9 cellular contexts compared by ENCODE assay signal in genomic region chr11:64745219-64745522, GRCh38. TPM values are rescaled to one million over a fixed set of nuclear protein-coding genes. Genes with fewer than 3 reads are reported as not detected.
DNase-seq lines count a peak whose midpoint lies in the region; ATAC-seq and TF ChIP-seq lines count a peak whose summit lies in the region.
"Had no signal": no experiment of that assay in that cellular context is flagged by ENCODE, and none has a peak within 500 bp of the region (broad histone marks: within the 10 kb centered on the region; RNA-seq: fewer than 3 reads in every experiment).

No MANE protein-coding gene starts in this region.

- intact Hi-C loops in activated CD8-positive, alpha-beta T cell treated with anti-CD3 and anti-CD28 coated beads for 36 hours (cut with micrococcal nuclease) = loop anchor here (10.0 kb wide), 1 partner anchor 60 kb away; no protein-coding TSS in a partner anchor
- intact Hi-C loops in uterus (cut with DNase I; ENCODE audit: low total_unique reads) = no loop called here

- H3K79me2 ChIP-seq in KMS-11 (ENCODE audit: insufficient read depth, low read depth) = no peaks in the 10 kb centered on the region

- H4K20me1 ChIP-seq in KMS-11 (ENCODE audit: insufficient read depth) = no peaks in the 10 kb centered on the region

- H3K9me3 ChIP-seq in esophagus (ENCODE audit: control insufficient read depth in 2 of 2, insufficient read depth in 1 of 2, low read depth in 1 of 2, low read length in 1 of 2) (no peaks in the 10 kb centered on the region), uterus (no peaks in the 10 kb centered on the region)

- H3K4me2 ChIP-seq in KMS-11 = peak overlapping the region; percentile 79

- TF ChIP-seq CTCF in AG10803 (conservative IDR thresholded peaks at IDR 0.05; ENCODE audit: low read length) (no peak), KMS-11 (conservative IDR thresholded peaks at IDR 0.05; ENCODE audit: low read depth, low read length) (no peak), neural crest cell (conservative IDR thresholded peaks at IDR 0.05) (no peak), uterus (IDR thresholded peaks at IDR 0.05) (no peak)
- no peak for TF ChIP-seq CTCF in activated CD8-positive, alpha-beta T cell treated with anti-CD3 and anti-CD28 coated beads for 36 hours (IDR thresholded peaks at IDR 0.05)

- 2 to 4% methylated on average over 16 to 17 of the region's 17 CpGs for WGBS in esophagus, 2 donors

- peak overlapping the region; percentile 73 for H3K4me3 Mint-ChIP-seq in activated CD8-positive, alpha-beta T cell treated with anti-CD3 and anti-CD28 coated beads for 36 hours
- peak overlapping the region; percentile 75 for H3K4me3 Mint-ChIP-seq in neural crest cell

- no peaks in the 10 kb centered on the region for H3K27me3 Mint-ChIP-seq in activated CD8-positive, alpha-beta T cell treated with anti-CD3 and anti-CD28 coated beads for 36 hours
- H3K27me3 Mint-ChIP-seq in neural crest cell (ENCODE audit: low read depth) = peaks cover 55% of the 10 kb centered on the region

- ATAC-seq in activated CD8-positive, alpha-beta T cell treated with anti-CD3 and anti-CD28 coated beads for 36 hours = peak; percentile 18

- peak overlapping the region; percentile 54; the same call in 1 of the 2 replicates for H2AFZ ChIP-seq in KMS-11 (ENCODE audit: low read depth)

- POLR2A ChIA-PET in activated CD8-positive, alpha-beta T cell treated with anti-CD3 and anti-CD28 coated beads for 36 hours (lab: Charles Lee) = interaction anchor here (1.1 to 16.1 kb wide), 4 partner anchors 22 to 66 kb away, joined by 3 to 331 read pairs (median 3); partner anchors contain the start of genes MEN1, PYGM and SF1

- H3K4me1 ChIP-seq in KMS-11 (ENCODE audit: low read depth, poor library complexity, severe bottlenecking) (peaks cover 31% of the 10 kb centered on the region), esophagus (ENCODE audit: control insufficient read depth in 2 of 2, insufficient read depth in 2 of 2, low read length in 1 of 2) (peaks cover 0 to 12% of the 10 kb centered on the region in 2 donors), uterus (peaks cover 0 to 7% of the 10 kb centered on the region in 2 donors)

- H3K4me1 Mint-ChIP-seq in activated CD8-positive, alpha-beta T cell treated with anti-CD3 and anti-CD28 coated beads for 36 hours (ENCODE audit: low read depth) = peaks cover 21% of the 10 kb centered on the region
- peaks cover 16% of the 10 kb centered on the region for H3K4me1 Mint-ChIP-seq in neural crest cell

- peak overlapping the region; percentile 89 for H3K27ac Mint-ChIP-seq in activated CD8-positive, alpha-beta T cell treated with anti-CD3 and anti-CD28 coated beads for 36 hours
- H3K27ac Mint-ChIP-seq in neural crest cell (ENCODE audit: unreplicated experiment) = no peak overlapping the region

- CTCF ChIA-PET in activated CD8-positive, alpha-beta T cell treated with anti-CD3 and anti-CD28 coated beads for 36 hours (lab: Charles Lee) = interaction anchor here (1.6 to 6.8 kb wide), 6 partner anchors 11 to 55 kb away, joined by 4 to 54 read pairs (median 22); no protein-coding TSS in a partner anchor

- H3K27ac ChIP-seq in KMS-11 = no peak overlapping the region
- H3K27ac ChIP-seq in esophagus (ENCODE audit: low read depth in 2 of 2, low read length in 1 of 2) = peak overlapping the region; percentile 77 to 80
- peak overlapping the region; percentile 87 to 91 for H3K27ac ChIP-seq in uterus
- H3K27ac ChIP-seq: epithelial cell of prostate had no signal

- TF ChIP-seq POLR2A in uterus (IDR thresholded peaks at IDR 0.05) = no peak

- no peaks in the 10 kb centered on the region for H3K36me3 ChIP-seq in KMS-11 (ENCODE audit: insufficient read depth)
- H3K36me3 ChIP-seq in esophagus (ENCODE audit: control insufficient read depth in 2 of 2, insufficient read depth in 2 of 2, low read length in 1 of 2) = no peaks in the 10 kb centered on the region
- H3K36me3 ChIP-seq in uterus = no peaks in the 10 kb centered on the region

- no peaks in the 10 kb centered on the region for H3K9me3 Mint-ChIP-seq in activated CD8-positive, alpha-beta T cell treated with anti-CD3 and anti-CD28 coated beads for 36 hours
- no peaks in the 10 kb centered on the region for H3K9me3 Mint-ChIP-seq in neural crest cell

- H3K4me3 ChIP-seq in AG10803 (ENCODE audit: low read length) = peak overlapping the region; percentile 12; the same call in 1 of the 2 replicates
- H3K4me3 ChIP-seq in KMS-11 (IDR thresholded peaks at IDR 0.05; ENCODE audit: insufficient read depth, low read depth, low read length) = no peak overlapping the region
- peak overlapping the region; percentile 43 to 45 for H3K4me3 ChIP-seq in esophagus (ENCODE audit: low read depth in 1 of 2, low read length in 2 of 2)
- H3K4me3 ChIP-seq in uterus = peak overlapping the region; percentile 42 to 49

- peaks cover 2% of the 10 kb centered on the region for H3K36me3 Mint-ChIP-seq in activated CD8-positive, alpha-beta T cell treated with anti-CD3 and anti-CD28 coated beads for 36 hours (ENCODE audit: low read depth)
- no peaks in the 10 kb centered on the region for H3K36me3 Mint-ChIP-seq in neural crest cell (ENCODE audit: low read depth)

- no peak overlapping the region for H3K9ac ChIP-seq in KMS-11

- H3K27me3 ChIP-seq in KMS-11 (ENCODE audit: insufficient read depth, low read depth) = peaks cover 54% of the 10 kb centered on the region
- no peaks in the 10 kb centered on the region for H3K27me3 ChIP-seq in esophagus (ENCODE audit: control insufficient read depth in 1 of 2, insufficient read depth in 2 of 2, low read length in 2 of 2)
- no peaks in the 10 kb centered on the region for H3K27me3 ChIP-seq in uterus

- DNase-seq in AG10803 (ENCODE audit: low read depth) (no peak), neural crest cell (ENCODE audit: low read depth, low spot score) (no peak), uterus (peak; percentile 64 to 67), pons (ENCODE audit: low spot score) (no peak), DMS153 (lab: John Stamatoyannopoulos, UW) (no peak)
- DNase-seq in activated CD8-positive, alpha-beta T cell treated with anti-CD3 and anti-CD28 coated beads for 36 hours = peak; percentile 78

RNA-seq across cellular contexts. Expression of gene RASGRP2, which starts 1.2 kb away (rescaled TPM):
- 1 to 10 TPM; 7.8 to 8.2 TPM for total RNA-seq in activated CD8-positive, alpha-beta T cell treated with anti-CD3 and anti-CD28 coated beads for 36 hours
- 10 to 100 TPM in 1 of 2 donors, 1 to 10 TPM in 1; 7.9 to 13.0 TPM for polyA plus RNA-seq in esophagus
- total RNA-seq in neural crest cell (0.93 and 1.5 TPM in 2 replicates), uterus (10 to 100 TPM in 3 of 4 donors, 1 to 10 TPM in 1; 3.2 to 72.8 (median 23.3) TPM)

RNA-seq across cellular contexts. Expression of gene PYGM, which starts 14.6 kb away (rescaled TPM):
- 1 to 10 TPM; 1.2 to 3.3 TPM for total RNA-seq in activated CD8-positive, alpha-beta T cell treated with anti-CD3 and anti-CD28 coated beads for 36 hours
- 1 to 10 TPM; 1.2 to 1.7 TPM for polyA plus RNA-seq in esophagus
- 1.2 TPM in 2 replicates for total RNA-seq in neural crest cell
- total RNA-seq in uterus = 10 to 100 TPM in 2 of 4 donors, 1 to 10 TPM in 2; 2.9 to 42.8 (median 11.4) TPM

RNA-seq across cellular contexts. Expression of gene NRXN2, which starts 22.2 kb away (rescaled TPM):
- under 1 TPM; 0.07 to 0.22 TPM for total RNA-seq in activated CD8-positive, alpha-beta T cell treated with anti-CD3 and anti-CD28 coated beads for 36 hours
- under 1 TPM; 0.24 to 0.44 TPM for polyA plus RNA-seq in esophagus
- total RNA-seq in neural crest cell (8.5 and 10.0 TPM in 2 replicates), uterus (10 to 100 TPM in 2 of 4 donors, 1 to 10 TPM in 1, under 1 TPM in 1; 0.88 to 48.4 (median 12.6) TPM)

RNA-seq across cellular contexts. Expression of gene SF1, which starts 33.2 kb away (rescaled TPM):
- total RNA-seq in activated CD8-positive, alpha-beta T cell treated with anti-CD3 and anti-CD28 coated beads for 36 hours = 100 to 1,000 TPM; 325 to 342 TPM
- polyA plus RNA-seq in esophagus = 10 to 100 TPM; 79.0 to 88.0 TPM
- 578 and 592 TPM in 2 replicates for total RNA-seq in neural crest cell
- total RNA-seq in uterus = 100 to 1,000 TPM in 3 of 4 donors, 10 to 100 TPM in 1; 62.0 to 374 (median 219) TPM

RNA-seq across cellular contexts. Expression of gene MAP4K2, which starts 57.8 kb away (rescaled TPM):
- 10 to 100 TPM; 56.4 to 58.0 TPM for total RNA-seq in activated CD8-positive, alpha-beta T cell treated with anti-CD3 and anti-CD28 coated beads for 36 hours
- polyA plus RNA-seq in esophagus = 1 to 10 TPM; 4.7 to 7.5 TPM
- 13.1 and 14.6 TPM in 2 replicates for total RNA-seq in neural crest cell
- total RNA-seq in uterus = 10 to 100 TPM; 10.2 to 49.1 (median 24.4) TPM

Comparison
In these comparisons a context has a peak if more than half of its experiments do, and no peak if none do; other contexts are left out.
1. DNase-seq: peak in activated CD8-positive, alpha-beta T cell treated with anti-CD3 and anti-CD28 coated beads for 36 hours (single experiment) and uterus (2 of 2); none in AG10803 (single experiment), neural crest cell (single experiment), pons (single experiment) and DMS153 (single experiment).